In the genomic region with DNA sequence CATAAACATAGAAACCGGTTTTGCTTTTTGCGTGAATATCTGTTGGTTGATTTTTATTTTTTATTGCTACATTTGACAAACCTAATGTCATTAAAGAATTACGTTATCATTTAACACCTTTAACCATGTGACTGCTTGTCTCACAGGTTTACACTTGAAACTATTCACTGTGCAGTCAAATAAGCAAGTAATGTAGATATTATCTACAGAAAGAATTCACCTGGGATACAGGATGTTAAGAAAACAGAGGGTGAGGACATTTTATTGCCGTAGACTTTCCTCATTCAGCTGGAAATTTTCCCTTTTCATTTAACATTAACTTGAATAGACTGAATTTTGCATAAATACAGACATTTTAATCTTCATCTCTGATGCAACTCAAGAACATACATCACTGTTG, we compare ENCODE assay signal across 16 cellular contexts. TPM values are rescaled to one million over a fixed set of nuclear protein-coding genes. Genes with fewer than 3 reads are reported as not detected.
DNase-seq lines count a peak whose midpoint lies in the region; ATAC-seq, FAIRE-seq and TF ChIP-seq lines count a peak whose summit lies in the region.
"Had no signal": no experiment of that assay in that cellular context is flagged by ENCODE, and none has a peak within 500 bp of the region (broad histone marks: within the 10 kb centered on the region; RNA-seq: fewer than 3 reads in every experiment).

No MANE protein-coding gene starts in this region.

- intact Hi-C loops in Panc1 (cut with micrococcal nuclease; ENCODE audit: unreplicated experiment) = no loop called here

- H3K27me3 ChIP-seq in Panc1 (ENCODE audit: control insufficient read depth, insufficient read depth, low read length) = no peaks in the 10 kb centered on the region
- no peaks in the 10 kb centered on the region for H3K27me3 ChIP-seq in keratinocyte (ENCODE audit: control insufficient read depth, extremely low read depth, insufficient read depth, low read length)
- H3K27me3 ChIP-seq: BLaER1 treated with 17β-estradiol and CSF1 and Interleukin-3, amounts not matched to agents 10 nM and 100 nM had no signal

- dilution Hi-C loops in keratinocyte (cut with MboI; ENCODE audit: extremely low pct_ligation_motif_present, low sequenced_read_pairs) = no loop called here

- no peaks in the 10 kb centered on the region for H3K79me2 ChIP-seq in keratinocyte (ENCODE audit: control insufficient read depth, insufficient read depth, low read length)

- H3K4me1 ChIP-seq in HEK293 (ENCODE audit: control insufficient read depth, insufficient read depth, low read length) = 0 out of 2 replicates have a peak, but pooled peaks cover 4% of the 10 kb centered on the region
- no peaks in the 10 kb centered on the region for H3K4me1 ChIP-seq in Panc1 (ENCODE audit: control insufficient read depth, insufficient read depth, low read length)
- peaks cover 10% of the 10 kb centered on the region for H3K4me1 ChIP-seq in keratinocyte (ENCODE audit: control insufficient read depth, extremely low read depth, insufficient read depth, low read length)

- no peaks in the 10 kb centered on the region for H3K36me3 ChIP-seq in HEK293 (ENCODE audit: control insufficient read depth in 2 of 2, insufficient read depth in 1 of 2, low read length in 2 of 2)
- no peaks in the 10 kb centered on the region for H3K36me3 ChIP-seq in Panc1 (ENCODE audit: control insufficient read depth, insufficient read depth, low read length)
- H3K36me3 ChIP-seq in keratinocyte (ENCODE audit: control insufficient read depth in 2 of 2, extremely low read depth in 1 of 2, insufficient read depth in 2 of 2, low read length in 2 of 2) = no peaks in the 10 kb centered on the region
- H3K36me3 ChIP-seq: BLaER1 treated with 17β-estradiol and CSF1 and Interleukin-3, amounts not matched to agents 10 nM and 100 nM had no signal

- peak; percentile 58; the same call in 1 of the 2 replicates for ATAC-seq in Panc1

- H3K9ac ChIP-seq in keratinocyte (ENCODE audit: control insufficient read depth, extremely low read depth, insufficient read depth, low read length) = no peak overlapping the region
- H3K9ac ChIP-seq: BLaER1 treated with 17β-estradiol and CSF1 and Interleukin-3, amounts not matched to agents 10 nM and 100 nM; GM23248 had no signal

- H2AFZ ChIP-seq in keratinocyte (ENCODE audit: control insufficient read depth, low read length) = peak overlapping the region; percentile 27
- H2AFZ ChIP-seq: GM23248 had no signal

- FAIRE-seq in keratinocyte (lab: Jason Lieb, UNC) = no peak
- FAIRE-seq: D721Med, GM12892, GM18507, H54 had no signal

- DNase-seq in Panc1 (ENCODE audit: low read depth, low spot score) (no peak), keratinocyte (ENCODE audit: low read depth, low spot score) (no peak), GOT3 (lab: John Stamatoyannopoulos, UW) (no peak), NCI-H2081 (lab: John Stamatoyannopoulos, UW) (no peak), EL (no peak)
- DNase-seq: CD8-positive, alpha-beta memory T cell; COR-L47; GDM1; GM23248; HCEC 1CT had no signal

- POLR2A ChIA-PET in HEK293 (lab: Yijun Ruan, JAX) (no interaction called here), Panc1 (lab: Charles Lee) (interaction anchor here (0.6 kb wide), 1 partner anchor 19 kb away, joined by 3 read pairs; no protein-coding TSS in a partner anchor)

- in situ Hi-C loops in Panc1 (cut with HindIII; ENCODE audit: low pct_unique_long_range_greater_than_20kb, low sequenced_read_pairs) = no loop called here

- BruUV-seq in Panc1 (replicated peaks; lab: Mats Ljungman, UMichigan) = no TSS peak

- no peaks in the 10 kb centered on the region for H4K20me1 ChIP-seq in keratinocyte (ENCODE audit: control insufficient read depth, extremely low read depth, insufficient read depth, low read length)
- H4K20me1 ChIP-seq: BLaER1 treated with 17β-estradiol and CSF1 and Interleukin-3, amounts not matched to agents 10 nM and 100 nM had no signal

- no peak overlapping the region for H3K4me2 ChIP-seq in keratinocyte (ENCODE audit: control insufficient read depth, extremely low read depth, insufficient read depth, low read depth, low read length)

- no peaks in the 10 kb centered on the region for H3K9me1 ChIP-seq in keratinocyte (ENCODE audit: control insufficient read depth, extremely low read depth, insufficient read depth, low read length)

- no peak overlapping the region for H3K27ac ChIP-seq in HEK293 (ENCODE audit: extremely low read depth, low read depth, low read length)
- H3K27ac ChIP-seq in Panc1 (ENCODE audit: low read length) = peak overlapping the region; percentile 62
- H3K27ac ChIP-seq in keratinocyte (ENCODE audit: control insufficient read depth, insufficient read depth, low read length) = no peak overlapping the region
- H3K27ac ChIP-seq: GM23248 had no signal

- H3K4me3 ChIP-seq in HEK293 (ENCODE audit: low read depth, low read length) (no peak overlapping the region), Panc1 (ENCODE audit: low read depth in 2 of 2, low read length in 2 of 2) (no peak overlapping the region), keratinocyte (ENCODE audit: control insufficient read depth in 2 of 3, extremely low read depth in 1 of 3, insufficient read depth in 2 of 3, low read depth in 1 of 3, low read length in 3 of 3) (no peak overlapping the region)
- H3K4me3 ChIP-seq: BLaER1 treated with 17β-estradiol and CSF1 and Interleukin-3, amounts not matched to agents 10 nM and 100 nM; GM23248 had no signal

- H3K9me3 ChIP-seq in HEK293 (ENCODE audit: control insufficient read depth, insufficient read depth, low read depth, low read length) = no peaks in the 10 kb centered on the region
- no peaks in the 10 kb centered on the region for H3K9me3 ChIP-seq in Panc1 (ENCODE audit: control insufficient read depth, insufficient read depth, low read depth, low read length)
- H3K9me3 ChIP-seq in keratinocyte (ENCODE audit: control insufficient read depth, low read depth, low read length) = no peaks in the 10 kb centered on the region
- H3K9me3 ChIP-seq: BLaER1 treated with 17β-estradiol and CSF1 and Interleukin-3, amounts not matched to agents 10 nM and 100 nM had no signal

- no peak for TF ChIP-seq CTCF in HEK293 (tag by site-specific recombination; IDR thresholded peaks at IDR 0.05)
- no peak for TF ChIP-seq CTCF in Panc1 (IDR thresholded peaks at IDR 0.05)
- no peak for TF ChIP-seq CTCF in keratinocyte (optimal IDR thresholded peaks at IDR 0.05 in 1 of 3, IDR thresholded peaks at IDR 0.05 in 1 of 3, conservative IDR thresholded peaks at IDR 0.05 in 1 of 3; ENCODE audit: extremely low read depth in 1 of 3, insufficient read depth in 2 of 3, low read length in 3 of 3)

- CTCF ChIA-PET in HEK293 (lab: Yijun Ruan, JAX) (no interaction called here), Panc1 (lab: Charles Lee) (no interaction called here)

TF ChIP-seq in HEK293, 187 proteins besides CTCF, POLR2A, EP300 and RAD21:
- 0 out of 2 replicates have a peak, but pooled peaks have one; percentile 4 for TF ChIP-seq OSR2 (tag by site-specific recombination; IDR thresholded peaks at IDR 0.05)
- no peak for TF ChIP-seq MZF1 (tag by site-specific recombination; IDR thresholded peaks at IDR 0.05; ENCODE audit: borderline replicate concordance)
- no peak for TF ChIP-seq ZNF473 (tag by site-specific recombination; IDR thresholded peaks at IDR 0.05)
- peak; percentile 13; the same call in 1 of the 2 replicates for TF ChIP-seq KLF10 (tag by site-specific recombination; IDR thresholded peaks at IDR 0.05)
- no peak for TF ChIP-seq ZNF549 (tag by site-specific recombination; IDR thresholded peaks at IDR 0.05)
- no peak for TF ChIP-seq ZNF660 (tag by site-specific recombination; IDR thresholded peaks at IDR 0.05)
TF ChIP-seq in HEK293: peak in this region for 2.

RNA-seq across cellular contexts. Expression of a gene that starts 15.1 kb away (rescaled TPM):
- 66.8 TPM for total RNA-seq in Panc1 (2021; ENCODE audit: unreplicated experiment)
- 103 TPM for polyA plus RNA-seq in Panc1 (2012; ENCODE audit: insufficient read length)
- 44.8 to 87.8 TPM (median 81.5 TPM) in 3 replicates for polyA plus RNA-seq in keratinocyte
- polyA plus RNA-seq in keratinocyte (2011; ENCODE audit: low read depth) = 49.5 TPM
- polyA plus RNA-seq in keratinocyte (2011; cell fraction: cytosol; rRNA removed) = 59.0 and 96.6 TPM in 2 replicates
- 37.6 and 42.4 TPM in 2 replicates for polyA plus RNA-seq in keratinocyte (2011; cell fraction: nucleus; rRNA removed)
- 67.2 and 79.3 TPM in 2 replicates for polyA plus RNA-seq in keratinocyte (2012; ENCODE audit: low replicate concordance)
- polyA minus RNA-seq in keratinocyte = 30.1 to 65.1 TPM (median 53.6 TPM) in 3 replicates
- polyA minus RNA-seq in keratinocyte (2011; cell fraction: cytosol; rRNA and poly(A)+ RNA removed) = 72.1 TPM
- 34.4 and 58.8 TPM in 2 replicates for polyA minus RNA-seq in keratinocyte (2011; cell fraction: nucleus; rRNA and poly(A)+ RNA removed)
